15 cellular contexts compared by ENCODE assay signal in the genomic region with DNA sequence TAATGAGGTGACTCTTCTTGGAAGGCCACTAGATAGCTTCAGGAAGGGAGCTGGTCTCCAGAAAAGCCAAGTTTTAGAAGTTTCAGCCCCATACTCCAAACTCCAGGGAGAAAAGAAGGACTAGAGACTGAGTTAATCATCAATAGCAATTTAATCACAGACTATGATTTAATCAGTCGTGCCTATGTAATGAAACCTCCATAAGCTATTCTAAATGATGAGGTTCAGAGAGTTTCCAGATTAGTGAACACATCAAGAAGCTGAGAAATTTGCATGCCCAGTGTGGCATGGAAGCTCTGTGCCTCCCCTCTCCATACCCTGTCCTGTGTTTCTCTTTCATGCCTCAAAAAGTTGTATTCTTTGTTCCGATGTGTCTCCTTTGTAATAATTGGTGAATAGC. TPM values are rescaled to one million over a fixed set of nuclear protein-coding genes. Genes with fewer than 3 reads are reported as not detected.
DNase-seq lines count a peak whose midpoint lies in the region; ATAC-seq and TF ChIP-seq lines count a peak whose summit lies in the region.
"Had no signal": no experiment of that assay in that cellular context is flagged by ENCODE, and none has a peak within 500 bp of the region (broad histone marks: within the 10 kb centered on the region; RNA-seq: fewer than 3 reads in every experiment).

No MANE protein-coding gene starts in this region.

- intact Hi-C loops in Calu3 (cut with micrococcal nuclease; ENCODE audit: unreplicated experiment) (no loop called here), PC-3 (cut with micrococcal nuclease) (no loop called here)

- CTCF ChIA-PET in Calu3 (lab: Charles Lee) (interaction anchor here (0.5 kb wide), 1 partner anchor 1751 kb away, joined by 4 read pairs; no protein-coding TSS in a partner anchor), PC-3 (lab: Charles Lee) (no interaction called here)

- H3K9me2 ChIP-seq in PC-3 (replicated peaks; ENCODE audit: low read length): no peaks in the 10 kb centered on the region

- POLR2A ChIA-PET in PC-3 (lab: Charles Lee; ENCODE audit: unreplicated experiment): interaction anchor here (0.7 kb wide), 1 partner anchor 528 kb away, joined by 5 read pairs; the partner anchor contains the start of gene C1orf226

- H4K20me1 ChIP-seq in PC-3 (ENCODE audit: low read length): no peaks in the 10 kb centered on the region
- H4K20me1 ChIP-seq: BLaER1 had no signal

- H3K4me1 ChIP-seq in PC-3 (ENCODE audit: insufficient read depth, low read length): peaks cover 54% of the 10 kb centered on the region
- H3K4me1 ChIP-seq: HAP-1 had no signal

- no peak for DNase-seq in Calu3
- no peak for DNase-seq in PC-3
- peak; percentile 60 for DNase-seq in kidney tubule cell (ENCODE audit: low spot score)
- DNase-seq in KBM-7: no peak
- DNase-seq: CD4-positive, alpha-beta memory T cell; DMS79 treated with DMSO at 0.1 percent for 48 hours; GF-D8; GM23248 had no signal

- peaks cover 61% of the 10 kb centered on the region for H3K4me1 Mint-ChIP-seq in Calu3 (ENCODE audit: low read depth, unreplicated experiment)
- H3K4me1 Mint-ChIP-seq: CD14-positive monocyte; CD4-positive, alpha-beta memory T cell had no signal

- H3K27ac Mint-ChIP-seq in Calu3 (ENCODE audit: unreplicated experiment): peak overlapping the region; percentile 79
- H3K27ac Mint-ChIP-seq: CD14-positive monocyte; CD4-positive, alpha-beta memory T cell had no signal

- BruUV-seq in Calu3 (replicated peaks; lab: Mats Ljungman, UMichigan) (no TSS peak), PC-3 (replicated peaks; lab: Mats Ljungman, UMichigan) (no TSS peak)

- in situ Hi-C loops in KBM-7 (cut with MboI; ENCODE audit: low pct_unique_long_range_greater_than_20kb, low sequenced_read_pairs): no loop called here

- H3K4me3 Mint-ChIP-seq in Calu3 (ENCODE audit: low read depth, unreplicated experiment): no peak overlapping the region
- H3K4me3 Mint-ChIP-seq: CD14-positive monocyte; CD4-positive, alpha-beta memory T cell had no signal

- H3K9me3 ChIP-seq in PC-3 (ENCODE audit: low read length): peaks cover 4% of the 10 kb centered on the region; the same call in 1 of the 2 replicates
- H3K9me3 ChIP-seq: HAP-1 had no signal

- H3F3A ChIP-seq in PC-3 (ENCODE audit: low read length, unreplicated experiment): peaks cover 3% of the 10 kb centered on the region

- H3K9ac ChIP-seq in PC-3 (ENCODE audit: low read length): no peak overlapping the region
- H3K9ac ChIP-seq: BLaER1, GM23248 had no signal

- no peaks in the 10 kb centered on the region for H3K79me2 ChIP-seq in PC-3 (ENCODE audit: low read length)

- H3K27ac ChIP-seq in PC-3 (ENCODE audit: low read length): 0 out of 2 replicates have a peak overlapping the region, but pooled peaks have one; percentile 94
- H3K27ac ChIP-seq: BLaER1, GM23248 had no signal

- H3K36me3 Mint-ChIP-seq in Calu3 (ENCODE audit: insufficient read depth, unreplicated experiment): peaks cover 19% of the 10 kb centered on the region
- H3K36me3 Mint-ChIP-seq: CD14-positive monocyte; CD4-positive, alpha-beta memory T cell had no signal

- H3K4me2 ChIP-seq in PC-3 (ENCODE audit: low read length): no peak overlapping the region
- H3K4me2 ChIP-seq: BLaER1 had no signal

- ATAC-seq in PC-3: no peak
- ATAC-seq in GM21367 (IDR thresholded peaks at IDR 0.05; ENCODE audit: unreplicated experiment): no peak
- no peak for ATAC-seq in GM18909 (IDR thresholded peaks at IDR 0.05; ENCODE audit: poor library complexity, unreplicated experiment)

- 0 out of 2 replicates have a peak, but pooled peaks cover 4% of the 10 kb centered on the region for H3K36me3 ChIP-seq in PC-3 (ENCODE audit: low read depth, low read length)
- H3K36me3 ChIP-seq: BLaER1, HAP-1 had no signal

- no peaks in the 10 kb centered on the region for H3K27me3 ChIP-seq in PC-3 (ENCODE audit: low read length)
- H3K27me3 ChIP-seq: BLaER1 had no signal

- no peak for TF ChIP-seq CTCF in Calu3 (IDR thresholded peaks at IDR 0.05; ENCODE audit: unreplicated experiment)
- no peak for TF ChIP-seq CTCF in PC-3 (conservative IDR thresholded peaks at IDR 0.05; ENCODE audit: low read depth, low read length)

- H3K9me3 Mint-ChIP-seq in Calu3 (ENCODE audit: low read depth, unreplicated experiment): peaks cover 8% of the 10 kb centered on the region

- H2AFZ ChIP-seq in PC-3 (ENCODE audit: low read length): no peak overlapping the region
- H2AFZ ChIP-seq: GM23248 had no signal

- H3K27me3 Mint-ChIP-seq in Calu3 (ENCODE audit: unreplicated experiment): no peaks in the 10 kb centered on the region

- no peak overlapping the region for H3K4me3 ChIP-seq in PC-3 (ENCODE audit: low read length)
- H3K4me3 ChIP-seq: BLaER1, GM23248, HAP-1 had no signal

RNA-seq across cellular contexts. Expression of gene CCDC190, which starts 49.2 kb away (rescaled TPM):
- total RNA-seq in Calu3 (2022): not detected in 2 replicates
- 0.62 TPM in 1 of 2 replicates, not detected in the other for total RNA-seq in PC-3 (2014; rRNA removed)
- total RNA-seq: CD4-positive, alpha-beta memory T cell; GM23248; H4; HT-29 had no signal
